35 cellular contexts compared by ENCODE assay signal in the genomic region with DNA sequence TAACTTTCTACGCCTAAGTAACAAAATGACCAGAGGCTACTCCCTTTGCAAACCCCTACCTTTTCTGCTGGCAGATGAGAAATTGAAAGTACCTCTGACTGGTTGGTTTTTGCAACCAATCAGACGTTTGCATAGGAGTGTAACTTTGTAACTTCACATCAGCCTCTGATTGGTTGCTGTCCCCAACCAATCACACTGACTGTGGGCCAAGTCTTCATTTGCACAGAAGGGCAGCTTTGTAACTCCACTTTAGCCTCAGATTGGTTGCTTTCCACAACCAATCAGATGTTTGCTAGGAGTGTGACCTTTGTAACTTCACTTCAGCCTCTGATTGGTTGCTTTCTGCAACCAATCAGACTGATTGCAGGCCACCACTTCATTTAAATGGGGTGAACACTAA.
"Had no signal": no experiment of that assay in that cellular context is flagged by ENCODE, and none has a peak within 500 bp of the region (broad histone marks: within the 10 kb centered on the region; RNA-seq: fewer than 3 reads in every experiment).

No MANE protein-coding gene starts in this region.

- ATAC-seq: activated CD8-positive, alpha-beta memory T cell treated with anti-CD3 and anti-CD28 coated beads, Interleukin-2, amount 10 ng/mL, durations not matched to agents 7 days and 5 days; activated CD8-positive, alpha-beta T cell treated with anti-CD3 and anti-CD28 coated beads, Interleukin-2, amount 10 ng/mL, durations not matched to agents 7 days and 5 days; body of pancreas; effector memory CD8-positive, alpha-beta T cell; left colon; naive thymus-derived CD4-positive, alpha-beta T cell; psoas muscle; stimulated activated memory B cell treated with anti-CD40 and anti-IgM and Interleukin-4, amounts not matched to agents 10 μg/mL and 1 μg/mL and 100 μg/mL, for 72 hours; stimulated activated naive CD8-positive, alpha-beta T cell treated with anti-CD3 and anti-CD28 coated beads, Interleukin-15, amount 100 ng/mL, for 72 hours; upper lobe of right lung had no signal

- H3K4me1 Mint-ChIP-seq: activated CD8-positive, alpha-beta memory T cell treated with anti-CD3 and anti-CD28 coated beads, Interleukin-2, amount 10 ng/mL, durations not matched to agents 7 days and 5 days; immature natural killer cell; naive thymus-derived CD4-positive, alpha-beta T cell; stimulated activated memory B cell treated with anti-CD40 and anti-IgM and Interleukin-4, amounts not matched to agents 10 μg/mL and 1 μg/mL and 100 μg/mL, for 72 hours; stimulated activated naive CD8-positive, alpha-beta T cell treated with anti-CD3 and anti-CD28 coated beads, Interleukin-15, amount 100 ng/mL, for 72 hours had no signal

- H2AFZ ChIP-seq: parathyroid adenoma had no signal

- H3K27ac ChIP-seq: body of pancreas, colonic mucosa, parathyroid adenoma, psoas muscle, thyroid gland, upper lobe of right lung, WERI-Rb-1 had no signal

- H3K4me3 Mint-ChIP-seq: activated CD8-positive, alpha-beta memory T cell treated with anti-CD3 and anti-CD28 coated beads, Interleukin-2, amount 10 ng/mL, durations not matched to agents 7 days and 5 days; activated CD8-positive, alpha-beta T cell treated with anti-CD3 and anti-CD28 coated beads, Interleukin-2, amount 10 ng/mL, durations not matched to agents 7 days and 5 days; activated naive CD8-positive, alpha-beta T cell; effector memory CD8-positive, alpha-beta T cell; immature natural killer cell; naive thymus-derived CD4-positive, alpha-beta T cell; stimulated activated memory B cell treated with anti-CD40 and anti-IgM and Interleukin-4, amounts not matched to agents 10 μg/mL and 1 μg/mL and 100 μg/mL, for 72 hours; stimulated activated naive CD8-positive, alpha-beta T cell treated with anti-CD3 and anti-CD28 coated beads, Interleukin-15, amount 100 ng/mL, for 72 hours; T-helper 1 cell treated with Interleukin-12 subunit alpha and Interleukin-12 subunit beta and Interleukin-4 antibody, amounts not matched to agents 30 μg/mL and 1 μg/mL, for 36 hours had no signal

- H3K4me3 ChIP-seq: body of pancreas, colonic mucosa, psoas muscle, smooth muscle cell, thyroid gland, upper lobe of right lung had no signal

- H3K4me1 ChIP-seq: body of pancreas, colonic mucosa, parathyroid adenoma, psoas muscle, thyroid gland, upper lobe of right lung had no signal

- H3K9ac ChIP-seq: parathyroid adenoma had no signal

- H3K27ac Mint-ChIP-seq: activated CD8-positive, alpha-beta memory T cell treated with anti-CD3 and anti-CD28 coated beads, Interleukin-2, amount 10 ng/mL, durations not matched to agents 7 days and 5 days; activated CD8-positive, alpha-beta T cell treated with anti-CD3 and anti-CD28 coated beads, Interleukin-2, amount 10 ng/mL, durations not matched to agents 7 days and 5 days; activated naive CD8-positive, alpha-beta T cell; effector memory CD8-positive, alpha-beta T cell; immature natural killer cell; naive thymus-derived CD4-positive, alpha-beta T cell; stimulated activated memory B cell treated with anti-CD40 and anti-IgM and Interleukin-4, amounts not matched to agents 10 μg/mL and 1 μg/mL and 100 μg/mL, for 72 hours; stimulated activated naive CD8-positive, alpha-beta T cell treated with anti-CD3 and anti-CD28 coated beads, Interleukin-15, amount 100 ng/mL, for 72 hours; T-helper 1 cell treated with Interleukin-12 subunit alpha and Interleukin-12 subunit beta and Interleukin-4 antibody, amounts not matched to agents 30 μg/mL and 1 μg/mL, for 36 hours had no signal

- H3K9me3 Mint-ChIP-seq: stimulated activated naive CD8-positive, alpha-beta T cell treated with anti-CD3 and anti-CD28 coated beads, Interleukin-15, amount 100 ng/mL, for 72 hours; T-helper 1 cell treated with Interleukin-12 subunit alpha and Interleukin-12 subunit beta and Interleukin-4 antibody, amounts not matched to agents 30 μg/mL and 1 μg/mL, for 36 hours had no signal

- H3K36me3 ChIP-seq: thyroid gland, upper lobe of right lung, WERI-Rb-1 had no signal

- H3K36me3 Mint-ChIP-seq: activated CD8-positive, alpha-beta memory T cell treated with anti-CD3 and anti-CD28 coated beads, Interleukin-2, amount 10 ng/mL, durations not matched to agents 7 days and 5 days; activated naive CD8-positive, alpha-beta T cell; immature natural killer cell; naive thymus-derived CD4-positive, alpha-beta T cell; stimulated activated memory B cell treated with anti-CD40 and anti-IgM and Interleukin-4, amounts not matched to agents 10 μg/mL and 1 μg/mL and 100 μg/mL, for 72 hours had no signal

- H3K27me3 ChIP-seq: body of pancreas, colonic mucosa, thyroid gland, upper lobe of right lung had no signal

- DNase-seq: activated CD4-positive, alpha-beta T cell treated with anti-CD3 and anti-CD28 coated beads, Interleukin-2, amount 50 U/mL, for 1 hour; activated CD4-positive, CD25-positive, alpha-beta regulatory T cell treated with anti-CD3 and anti-CD28 coated beads, Interleukin-2, amount 50 U/mL, for 72 hours; activated CD8-positive, alpha-beta memory T cell treated with anti-CD3 and anti-CD28 coated beads, Interleukin-2, amount 10 ng/mL, durations not matched to agents 7 days and 5 days; activated CD8-positive, alpha-beta T cell treated with anti-CD3 and anti-CD28 coated beads, Interleukin-2, amount 10 ng/mL, durations not matched to agents 7 days and 5 days; activated effector memory CD4-positive, alpha-beta T cell treated with Interleukin-2 at 50 U/mL for 16 hours; activated naive CD4-positive, alpha-beta T cell treated with Interleukin-2 at 50 U/mL for 16 hours; activated T-cell treated with anti-CD3 and anti-CD28 coated beads for 4 hours; aorta; body of pancreas; colonic mucosa; effector memory CD8-positive, alpha-beta T cell; foreskin fibroblast; head of caudate nucleus; hippocampal formation; immature natural killer cell; kidney; left colon; midbrain; naive thymus-derived CD4-positive, alpha-beta T cell; nucleus accumbens; psoas muscle; stimulated activated CD4-positive, alpha-beta T cell treated with anti-CD3 and anti-CD28 coated beads, Interleukin-1b, Interleukin-23, amount 100 ng/mL, for 48 hours; stimulated activated CD4-positive, alpha-beta T cell treated with anti-CD3 and anti-CD28 coated beads, Interleukin-4, amount 100 ng/mL, for 4 hours; stimulated activated CD8-positive, alpha-beta memory T cell treated with anti-CD3 and anti-CD28 coated beads, Interleukin-4, amount 100 ng/mL, for 48 hours; stimulated activated naive CD8-positive, alpha-beta T cell treated with anti-CD3 and anti-CD28 coated beads, Interleukin-15, amount 100 ng/mL, for 72 hours; substantia nigra; T-helper 9 cell; thyroid gland; upper lobe of right lung; WERI-Rb-1 had no signal

- H3K27me3 Mint-ChIP-seq: activated CD8-positive, alpha-beta memory T cell treated with anti-CD3 and anti-CD28 coated beads, Interleukin-2, amount 10 ng/mL, durations not matched to agents 7 days and 5 days; activated naive CD8-positive, alpha-beta T cell; effector memory CD8-positive, alpha-beta T cell; stimulated activated naive CD8-positive, alpha-beta T cell treated with anti-CD3 and anti-CD28 coated beads, Interleukin-15, amount 100 ng/mL, for 72 hours had no signal

- H3K4me2 ChIP-seq: smooth muscle cell had no signal

- H3K9me3 ChIP-seq: body of pancreas, colonic mucosa, thyroid gland, upper lobe of right lung had no signal
